ENCODE assay signal across 1 cellular context in genomic region chr6:149032318-149032598, GRCh38.
TF ChIP-seq lines count a peak whose summit lies in the region.

No MANE protein-coding gene starts in this region.

TF ChIP-seq in HepG2, 621 proteins besides CTCF, POLR2A, EP300 and RAD21 (continued from another document and continues in another):
- TF ChIP-seq ZNF609 (CRISPR knock-in tag; IDR thresholded peaks at IDR 0.05; ENCODE audit: borderline replicate concordance) (peak; percentile 36; the same call in 1 of the 2 replicates), DZIP1 (CRISPR knock-in tag; IDR thresholded peaks at IDR 0.05) (peak; percentile 46; the same call in 1 of the 2 replicates), ZFY (CRISPR knock-in tag; IDR thresholded peaks at IDR 0.05) (0 out of 2 replicates have a peak, but pooled peaks have one; percentile 4), ZNF687 (CRISPR knock-in tag; IDR thresholded peaks at IDR 0.05) (peak; percentile 70), ZNF280B (CRISPR knock-in tag; IDR thresholded peaks at IDR 0.05; ENCODE audit: borderline replicate concordance) (0 out of 2 replicates have a peak, but pooled peaks have one; percentile 44), HNF1A (IDR thresholded peaks at IDR 0.05; ENCODE audit: low read depth) (no peak), HNF1A (CRISPR knock-in tag; IDR thresholded peaks at IDR 0.05; ENCODE audit: borderline replicate concordance) (0 out of 2 replicates have a peak, but pooled peaks have one; percentile 5), BORCS8-MEF2B (CRISPR knock-in tag; IDR thresholded peaks at IDR 0.05) (peak; percentile 78), HDAC2 (CRISPR knock-in tag; IDR thresholded peaks at IDR 0.05) (no peak), ZNF564 (CRISPR knock-in tag; IDR thresholded peaks at IDR 0.05) (no peak), THAP9 (CRISPR knock-in tag; IDR thresholded peaks at IDR 0.05; ENCODE audit: borderline replicate concordance) (peak; percentile 56; the same call in 1 of the 2 replicates), REPIN1 (CRISPR knock-in tag; IDR thresholded peaks at IDR 0.05; ENCODE audit: borderline replicate concordance, low read depth) (peak; percentile 8; the same call in 1 of the 2 replicates), RELA (CRISPR knock-in tag; IDR thresholded peaks at IDR 0.05) (no peak), FOXP1 (IDR thresholded peaks at IDR 0.05) (no peak), FOXP1 (CRISPR knock-in tag; IDR thresholded peaks at IDR 0.05) (no peak), MLXIP (CRISPR knock-in tag; IDR thresholded peaks at IDR 0.05; ENCODE audit: borderline replicate concordance) (no peak), ZNF562 (CRISPR knock-in tag; IDR thresholded peaks at IDR 0.05; ENCODE audit: borderline replicate concordance) (no peak), PAX8 (CRISPR knock-in tag; IDR thresholded peaks at IDR 0.05; ENCODE audit: borderline replicate concordance) (no peak), ATF7-NPFF (CRISPR knock-in tag; IDR thresholded peaks at IDR 0.05; ENCODE audit: low read depth) (0 out of 2 replicates have a peak, but pooled peaks have one; percentile 41), ATM (IDR thresholded peaks at IDR 0.05; ENCODE audit: borderline replicate concordance) (no peak), ZMYM3 (CRISPR knock-in tag; IDR thresholded peaks at IDR 0.05) (peak; percentile 55; the same call in 1 of the 2 replicates), ZNF790 (CRISPR knock-in tag; IDR thresholded peaks at IDR 0.05; ENCODE audit: borderline replicate concordance) (0 out of 2 replicates have a peak, but pooled peaks have one; percentile 41), NFE2L2 (IDR thresholded peaks at IDR 0.05; ENCODE audit: low read length) (no peak), ZNF274 (CRISPR knock-in tag; IDR thresholded peaks at IDR 0.05) (0 out of 2 replicates have a peak, but pooled peaks have one; percentile 27), FIP1L1 (IDR thresholded peaks at IDR 0.05; ENCODE audit: borderline replicate concordance, insufficient read depth, low read depth, low read length) (no peak), ZNF563 (CRISPR knock-in tag; IDR thresholded peaks at IDR 0.05) (peak; percentile 43; the same call in 1 of the 2 replicates)
